34 cellular contexts compared by ENCODE assay signal in the genomic region with DNA sequence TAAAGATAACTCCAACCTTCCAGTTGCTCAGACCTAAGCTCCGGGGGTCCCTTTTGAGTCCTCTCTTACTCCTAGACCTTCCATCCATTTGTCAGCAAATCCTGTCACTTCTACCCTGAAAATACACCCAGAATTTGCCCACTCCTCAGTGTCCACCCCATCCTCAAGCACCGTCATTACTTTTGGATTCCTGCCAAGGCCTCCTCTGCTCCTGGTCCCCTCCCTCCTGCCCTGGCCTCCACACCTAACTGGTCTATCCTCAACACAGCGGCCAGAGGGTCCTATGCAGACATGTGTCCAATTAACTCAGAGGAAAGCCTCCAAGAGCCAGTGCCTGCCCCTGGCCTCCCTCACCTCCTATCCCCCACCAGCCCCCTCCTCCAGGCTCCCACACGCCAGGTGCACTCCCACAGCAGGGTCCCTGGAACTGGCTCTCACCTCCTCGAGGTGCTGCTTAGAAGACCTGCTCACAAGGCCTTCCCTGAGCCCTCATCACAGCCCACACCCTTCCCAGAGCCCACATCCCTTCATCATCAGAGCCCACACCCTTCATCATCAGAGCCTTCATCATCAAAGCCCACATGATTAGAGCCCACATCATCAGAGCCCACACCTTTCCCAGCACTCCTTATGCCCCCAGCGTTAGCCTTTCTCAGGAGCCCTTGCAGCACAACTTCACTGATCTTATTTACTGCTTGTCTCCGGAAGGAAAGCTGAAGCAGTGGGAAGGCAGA. TPM values are rescaled to one million over a fixed set of nuclear protein-coding genes. Genes with fewer than 3 reads are reported as not detected.
DNase-seq lines count a peak whose midpoint lies in the region; ATAC-seq and TF ChIP-seq lines count a peak whose summit lies in the region.
"Had no signal": no experiment of that assay in that cellular context is flagged by ENCODE, and none has a peak within 500 bp of the region (broad histone marks: within the 10 kb centered on the region; RNA-seq: fewer than 3 reads in every experiment).

No MANE protein-coding gene starts in this region.

- peaks cover 73% of the 10 kb centered on the region for H3K4me1 ChIP-seq in CD8-positive, alpha-beta memory T cell (ENCODE audit: insufficient read depth, low read length)

- CTCF ChIA-PET in CD8-positive, alpha-beta memory T cell (lab: Charles Lee), result interaction anchor here (1.6 kb wide), 1 partner anchor 108 kb away, joined by 7 read pairs; a partner anchor contains a TSS

- ATAC-seq in activated T-cell treated with anti-CD3 and anti-CD28 coated beads, Interleukin-2, amount 50 U/mL, for 72 hours (replicated peaks in 1 of 2), result no peak
- ATAC-seq in activated T-helper 17 cell treated with anti-CD3 and anti-CD28 coated beads, Interleukin-2, amount 50 U/mL, for 72 hours (replicated peaks), result no peak
- no peak for ATAC-seq in HG03571 (IDR thresholded peaks at IDR 0.05; ENCODE audit: unreplicated experiment)
- ATAC-seq in HG03521 (IDR thresholded peaks at IDR 0.05; ENCODE audit: unreplicated experiment), result no peak
- ATAC-seq: GM23338; left colon; natural killer cell treated with Interleukin-12 subunit alpha and Interleukin-12 subunit beta and Interleukin-15 and Interleukin-18, amount 100 ng/mL, for 72 hours; SK-N-SH treated with all-trans-retinoic acid at 6 μM for 48 hours; stimulated activated naive B cell treated with anti-CD40 and anti-IgM and Interleukin-4, amounts not matched to agents 10 μg/mL and 1 μg/mL and 100 μg/mL, for 72 hours had no signal

- no peak overlapping the region for H3K27ac ChIP-seq in CD8-positive, alpha-beta memory T cell (ENCODE audit: low read depth, low read length)
- H3K27ac ChIP-seq: C4-2B, coronary artery, PC-9, VCaP had no signal

- no peaks in the 10 kb centered on the region for H3K9me3 ChIP-seq in CD8-positive, alpha-beta memory T cell (ENCODE audit: low read length)

- no peaks in the 10 kb centered on the region for H3K27me3 Mint-ChIP-seq in activated T-cell treated with anti-CD3 and anti-CD28 coated beads, Interleukin-2, amount 50 U/mL, for 24 hours
- H3K27me3 Mint-ChIP-seq in activated T-cell treated with anti-CD3 and anti-CD28 coated beads, Interleukin-2, amount 50 U/mL, for 72 hours (ENCODE audit: low read depth), result peaks cover 9% of the 10 kb centered on the region
- peaks cover 0 to 6% of the 10 kb centered on the region in 2 donors for H3K27me3 Mint-ChIP-seq in CD8-positive, alpha-beta memory T cell
- H3K27me3 Mint-ChIP-seq in activated T-helper 17 cell treated with anti-CD3 and anti-CD28 coated beads, Interleukin-2, amount 50 U/mL, for 72 hours, result no peaks in the 10 kb centered on the region
- peaks cover 17% of the 10 kb centered on the region for H3K27me3 Mint-ChIP-seq in progenitor cell of endocrine pancreas

- POLR2A ChIA-PET in CD8-positive, alpha-beta memory T cell (lab: Charles Lee), result interaction anchor here (0.7 kb wide), 1 partner anchor 27 kb away, joined by 3 read pairs; no protein-coding TSS in a partner anchor

- H3K27me3 ChIP-seq in CD8-positive, alpha-beta memory T cell (ENCODE audit: insufficient read depth, low read length, poor library complexity, severe bottlenecking), result no peaks in the 10 kb centered on the region

- H3K36me3 Mint-ChIP-seq in activated T-cell treated with anti-CD3 and anti-CD28 coated beads, Interleukin-2, amount 50 U/mL, for 24 hours (ENCODE audit: low read depth), result no peaks in the 10 kb centered on the region
- H3K36me3 Mint-ChIP-seq in activated T-cell treated with anti-CD3 and anti-CD28 coated beads, Interleukin-2, amount 50 U/mL, for 72 hours (ENCODE audit: insufficient read depth in 2 of 2), result no peaks in the 10 kb centered on the region
- peaks cover 0 to 1% (median 0%) of the 10 kb centered on the region in 3 donors for H3K36me3 Mint-ChIP-seq in CD8-positive, alpha-beta memory T cell
- no peaks in the 10 kb centered on the region for H3K36me3 Mint-ChIP-seq in activated T-helper 17 cell treated with anti-CD3 and anti-CD28 coated beads, Interleukin-2, amount 50 U/mL, for 72 hours (ENCODE audit: low read depth)
- no peaks in the 10 kb centered on the region for H3K36me3 Mint-ChIP-seq in progenitor cell of endocrine pancreas (ENCODE audit: insufficient read depth)
- H3K36me3 Mint-ChIP-seq: natural killer cell treated with Interleukin-12 subunit alpha and Interleukin-12 subunit beta and Interleukin-15 and Interleukin-18, amount 100 ng/mL, for 72 hours; stimulated activated naive B cell treated with anti-CD40 and anti-IgM and Interleukin-4, amounts not matched to agents 10 μg/mL and 1 μg/mL and 100 μg/mL, for 72 hours had no signal

- no peak overlapping the region for H3K4me3 Mint-ChIP-seq in activated T-cell treated with anti-CD3 and anti-CD28 coated beads, Interleukin-2, amount 50 U/mL, for 24 hours
- no peak overlapping the region for H3K4me3 Mint-ChIP-seq in activated T-cell treated with anti-CD3 and anti-CD28 coated beads, Interleukin-2, amount 50 U/mL, for 72 hours
- peak overlapping the region in 1 of 7 donors; percentile 3 for H3K4me3 Mint-ChIP-seq in CD8-positive, alpha-beta memory T cell
- H3K4me3 Mint-ChIP-seq in activated T-helper 17 cell treated with anti-CD3 and anti-CD28 coated beads, Interleukin-2, amount 50 U/mL, for 72 hours, result no peak overlapping the region
- no peak overlapping the region for H3K4me3 Mint-ChIP-seq in progenitor cell of endocrine pancreas (ENCODE audit: low read depth)
- H3K4me3 Mint-ChIP-seq: GM23338; HFFc6; natural killer cell treated with Interleukin-12 subunit alpha and Interleukin-12 subunit beta and Interleukin-15 and Interleukin-18, amount 100 ng/mL, for 72 hours; stimulated activated naive B cell treated with anti-CD40 and anti-IgM and Interleukin-4, amounts not matched to agents 10 μg/mL and 1 μg/mL and 100 μg/mL, for 72 hours had no signal

- no peak for DNase-seq in activated T-cell treated with anti-CD3 and anti-CD28 coated beads, Interleukin-2, amount 50 U/mL, for 24 hours
- DNase-seq in activated T-cell treated with anti-CD3 and anti-CD28 coated beads, Interleukin-2, amount 50 U/mL, for 72 hours, result no peak
- DNase-seq in CD8-positive, alpha-beta memory T cell, result no peak
- DNase-seq in progenitor cell of endocrine pancreas (ENCODE audit: low spot score, unreplicated experiment), result no peak
- no peak for DNase-seq in ureter (ENCODE audit: low spot score)
- DNase-seq: activated CD4-positive, alpha-beta T cell treated with anti-CD3 and anti-CD28 coated beads for 4 hours; effector CD8-positive, alpha-beta T cell; erythroblast; HFFc6; KG1; left colon; NCI-H1105; NCI-H187 treated with DMSO at 0.1 percent for 48 hours; NCI-H2171; NCI-H510A; PC-9; stimulated activated naive B cell treated with anti-CD40 and anti-IgM and Interleukin-4, amounts not matched to agents 10 μg/mL and 1 μg/mL and 100 μg/mL, for 72 hours; T1000; trophoblast cell had no signal

- H3K9me3 Mint-ChIP-seq in activated T-cell treated with anti-CD3 and anti-CD28 coated beads, Interleukin-2, amount 50 U/mL, for 24 hours, result no peaks in the 10 kb centered on the region
- H3K9me3 Mint-ChIP-seq in activated T-cell treated with anti-CD3 and anti-CD28 coated beads, Interleukin-2, amount 50 U/mL, for 72 hours, result no peaks in the 10 kb centered on the region
- no peaks in the 10 kb centered on the region for H3K9me3 Mint-ChIP-seq in CD8-positive, alpha-beta memory T cell
- no peaks in the 10 kb centered on the region for H3K9me3 Mint-ChIP-seq in activated T-helper 17 cell treated with anti-CD3 and anti-CD28 coated beads, Interleukin-2, amount 50 U/mL, for 72 hours
- no peaks in the 10 kb centered on the region for H3K9me3 Mint-ChIP-seq in progenitor cell of endocrine pancreas (ENCODE audit: low read depth)
- H3K9me3 Mint-ChIP-seq: GM23338; HFFc6; natural killer cell treated with Interleukin-12 subunit alpha and Interleukin-12 subunit beta and Interleukin-15 and Interleukin-18, amount 100 ng/mL, for 72 hours; stimulated activated naive B cell treated with anti-CD40 and anti-IgM and Interleukin-4, amounts not matched to agents 10 μg/mL and 1 μg/mL and 100 μg/mL, for 72 hours had no signal

- H3K4me1 Mint-ChIP-seq in activated T-cell treated with anti-CD3 and anti-CD28 coated beads, Interleukin-2, amount 50 U/mL, for 24 hours (ENCODE audit: low read depth), result peaks cover 71% of the 10 kb centered on the region
- peaks cover 78% of the 10 kb centered on the region for H3K4me1 Mint-ChIP-seq in activated T-cell treated with anti-CD3 and anti-CD28 coated beads, Interleukin-2, amount 50 U/mL, for 72 hours (ENCODE audit: low read depth)
- peaks cover 42 to 72% (median 62%) of the 10 kb centered on the region in 3 donors for H3K4me1 Mint-ChIP-seq in CD8-positive, alpha-beta memory T cell
- H3K4me1 Mint-ChIP-seq in activated T-helper 17 cell treated with anti-CD3 and anti-CD28 coated beads, Interleukin-2, amount 50 U/mL, for 72 hours, result peaks cover 42% of the 10 kb centered on the region
- peaks cover 1% of the 10 kb centered on the region for H3K4me1 Mint-ChIP-seq in progenitor cell of endocrine pancreas (ENCODE audit: low read depth)

- no peak for TF ChIP-seq CTCF in progenitor cell of endocrine pancreas (IDR thresholded peaks at IDR 0.05; ENCODE audit: unreplicated experiment)

- peak overlapping the region; percentile 39 for H3K27ac Mint-ChIP-seq in activated T-cell treated with anti-CD3 and anti-CD28 coated beads, Interleukin-2, amount 50 U/mL, for 24 hours
- H3K27ac Mint-ChIP-seq in activated T-cell treated with anti-CD3 and anti-CD28 coated beads, Interleukin-2, amount 50 U/mL, for 72 hours, result no peak overlapping the region
- peak overlapping the region in 7 of 8 donors; percentile 48 to 92 (median 78) for H3K27ac Mint-ChIP-seq in CD8-positive, alpha-beta memory T cell
- peak overlapping the region; percentile 84 for H3K27ac Mint-ChIP-seq in activated T-helper 17 cell treated with anti-CD3 and anti-CD28 coated beads, Interleukin-2, amount 50 U/mL, for 72 hours
- H3K27ac Mint-ChIP-seq in progenitor cell of endocrine pancreas, result peak overlapping the region; percentile 30
- H3K27ac Mint-ChIP-seq: GM23338; HFFc6; stimulated activated naive B cell treated with anti-CD40 and anti-IgM and Interleukin-4, amounts not matched to agents 10 μg/mL and 1 μg/mL and 100 μg/mL, for 72 hours had no signal

- no peak overlapping the region for H3K4me3 ChIP-seq in CD8-positive, alpha-beta memory T cell (ENCODE audit: low read length)
- H3K4me3 ChIP-seq: coronary artery, GM23338, PC-9 had no signal

- H3K36me3 ChIP-seq in CD8-positive, alpha-beta memory T cell (ENCODE audit: insufficient read depth, low read length), result no peaks in the 10 kb centered on the region

RNA-seq across cellular contexts. Expression of a gene that starts 20.4 kb away (rescaled TPM):
- total RNA-seq in activated T-cell treated with anti-CD3 and anti-CD28 coated beads, Interleukin-2, amount 50 U/mL, for 72 hours, result 1 to 10 TPM; 1.0 to 1.2 TPM
- total RNA-seq in CD8-positive, alpha-beta memory T cell, result under 1 TPM; 0.37 to 0.38 TPM
- 0.43 TPM for polyA plus RNA-seq in CD8-positive, alpha-beta memory T cell
- total RNA-seq in activated T-helper 17 cell treated with anti-CD3 and anti-CD28 coated beads, Interleukin-2, amount 50 U/mL, for 72 hours, result not detected
- total RNA-seq in progenitor cell of endocrine pancreas, result not detected in 2 replicates
- total RNA-seq in ureter, result 1.0 TPM
- total RNA-seq: glomerular endothelial cell; GM23338; HFFc6; lung microvascular endothelial cell; MCF 10A; mononuclear cell; natural killer cell treated with Interleukin-12 subunit alpha and Interleukin-12 subunit beta and Interleukin-15 and Interleukin-18, amount 100 ng/mL, for 72 hours; osteocyte had no signal
- polyA plus RNA-seq: AG04450 had no signal
